Comparison of ENCODE assay signal across 8 cellular contexts in the genomic region with DNA sequence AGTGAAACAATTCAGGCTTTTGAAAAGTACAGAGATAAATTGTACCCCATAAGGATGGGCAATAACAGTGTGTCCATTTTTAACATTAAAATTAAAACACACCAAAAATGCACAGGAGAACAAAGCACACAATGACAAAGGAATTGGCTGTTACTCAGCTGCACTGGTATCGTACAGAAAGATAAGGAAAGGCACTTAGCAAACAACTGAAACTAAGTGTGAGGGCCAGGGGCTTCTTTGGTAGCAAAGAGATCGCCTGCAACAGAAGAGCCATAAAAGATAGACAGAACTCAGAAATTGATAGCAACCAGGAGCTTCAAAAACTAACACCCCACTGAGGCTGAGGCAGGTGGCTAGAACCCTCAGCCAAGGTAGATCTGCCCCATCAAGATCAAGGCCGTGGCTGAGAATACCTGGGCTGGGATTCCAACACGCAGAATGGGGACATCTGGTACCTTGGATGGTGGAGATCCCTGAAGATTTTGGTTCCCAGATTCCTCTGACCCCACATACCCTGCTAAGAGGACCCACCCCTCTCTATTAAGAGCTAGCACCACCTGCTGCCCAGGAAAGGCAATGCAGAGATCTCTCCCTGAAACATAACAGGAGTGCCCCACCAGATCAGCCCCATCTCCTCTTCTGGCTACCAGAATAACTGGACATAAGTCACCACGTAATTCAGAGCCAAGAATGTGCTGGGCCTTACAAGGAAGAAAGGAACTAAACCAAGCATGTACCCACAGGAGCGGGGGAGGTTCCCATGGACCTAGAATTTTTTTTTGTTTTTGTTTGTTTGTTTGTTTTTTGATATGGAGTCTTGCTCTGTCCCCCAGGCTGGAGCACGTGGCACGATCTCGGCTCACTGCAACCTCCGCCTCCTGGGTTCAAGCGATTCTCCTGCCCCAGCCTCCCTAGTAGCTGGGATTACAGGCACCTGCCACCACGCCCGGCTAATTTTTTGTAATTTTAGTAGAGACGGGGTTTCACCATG. TPM values are rescaled to one million over a fixed set of nuclear protein-coding genes. Genes with fewer than 3 reads are reported as not detected.
DNase-seq lines count a peak whose midpoint lies in the region; ATAC-seq and TF ChIP-seq lines count a peak whose summit lies in the region.

No MANE protein-coding gene starts in this region.

- POLR2A ChIA-PET in PC-3 (lab: Charles Lee; ENCODE audit: unreplicated experiment) = interaction anchor here (0.5 kb wide), 3 partner anchors 21 to 300 kb away, joined by 3 to 13 read pairs (median 3); a partner anchor contains a TSS

- H3K4ac ChIP-seq in H9 (ENCODE audit: low read depth, low read length) = no peak overlapping the region

- WGBS in H9 (ENCODE audit: extremely low coverage, insufficient read length, low lambda C conversion rate) = no CpG with 5 or more reads among the region's 14 CpGs
- 72% methylated on average over 14 of the region's 14 CpGs for WGBS in hepatocyte (ENCODE audit: low lambda C conversion rate, missing lambda C conversion rate)

- H4K20me1 ChIP-seq in H9 (ENCODE audit: control insufficient read depth, insufficient read depth, insufficient read length) = no peaks in the 10 kb centered on the region
- H4K20me1 ChIP-seq in PC-3 (ENCODE audit: low read length) = no peaks in the 10 kb centered on the region
- no peaks in the 10 kb centered on the region for H4K20me1 ChIP-seq in hepatocyte (ENCODE audit: insufficient read depth, poor library complexity, severe bottlenecking)

- H3K27ac Mint-ChIP-seq in CD14-positive monocyte (peak overlapping the region; percentile 95 to 99 (median 99)), H9 (no peak overlapping the region; a peak in 1 of 7 replicates)

- H3K79me2 ChIP-seq in H9 (ENCODE audit: insufficient read depth, low read length) (no peaks in the 10 kb centered on the region), PC-3 (ENCODE audit: low read length) (no peaks in the 10 kb centered on the region), hepatocyte (no peaks in the 10 kb centered on the region)

- H3K9me3 Mint-ChIP-seq in CD14-positive monocyte (no peaks in the 10 kb centered on the region), H9 (no peaks in the 10 kb centered on the region; a peak in 1 of 5 replicates)

- H4K8ac ChIP-seq in H9 (replicated peaks; ENCODE audit: insufficient read length, low read depth, low read length) = no peak overlapping the region

- H2AFZ ChIP-seq in H9 (ENCODE audit: low read length) (no peak overlapping the region), PC-3 (ENCODE audit: low read length) (no peak overlapping the region), hepatocyte (no peak overlapping the region)

- no peak overlapping the region for H2BK5ac ChIP-seq in H9 (ENCODE audit: insufficient read length, low read length)

- H3K9me2 ChIP-seq in PC-3 (replicated peaks; ENCODE audit: low read length) (no peaks in the 10 kb centered on the region), hepatocyte (replicated peaks; ENCODE audit: insufficient read depth) (no peaks in the 10 kb centered on the region)

- TF ChIP-seq CTCF in CD14-positive monocyte (IDR thresholded peaks at IDR 0.05) (peak; percentile 80), H9 (conservative IDR thresholded peaks at IDR 0.05) (peak; percentile 74), PC-3 (conservative IDR thresholded peaks at IDR 0.05; ENCODE audit: low read depth, low read length) (peak; percentile 85), hepatocyte (IDR thresholded peaks at IDR 0.05; ENCODE audit: poor library complexity) (peak; percentile 55)

- H3K36me3 ChIP-seq in PC-3 (ENCODE audit: low read depth, low read length) = no peaks in the 10 kb centered on the region
- no peaks in the 10 kb centered on the region for H3K36me3 ChIP-seq in hepatocyte (replicated peaks; ENCODE audit: insufficient read depth, low read depth)

- DNase-seq in CD14-positive monocyte (ENCODE audit: low spot score) (no peak), H9 (peak; percentile 78), PC-3 (peak; percentile 74), hepatocyte (ENCODE audit: low spot score) (peak; percentile 55), cerebellar nuclear complex (lab: John Stamatoyannopoulos, UW) (no peak)
- peak; percentile 82 for DNase-seq in activated effector memory CD4-positive, alpha-beta T cell treated with anti-CD3 and anti-CD28 coated beads, Interleukin-2, amount 50 U/mL, for 16 hours
- DNase-seq in stimulated activated CD8-positive, alpha-beta memory T cell treated with anti-CD3 and anti-CD28 coated beads, Interleukin-4, amount 100 ng/mL, for 48 hours = peak; percentile 72
- DNase-seq in NK-92 treated with Interleukin-12 subunit alpha and Interleukin-12 subunit beta, amount 100 ng/mL, for 24 hours (lab: John Stamatoyannopoulos, UW) = no peak

- H3K4me1 Mint-ChIP-seq in CD14-positive monocyte (peaks cover 80% of the 10 kb centered on the region), H9 (peaks cover 40% of the 10 kb centered on the region in 2 experiments)

- H3K23me2 ChIP-seq in H9 (ENCODE audit: insufficient read length, low read depth, low read length, poor library complexity, severe bottlenecking) = peaks cover 7% of the 10 kb centered on the region

- H4K91ac ChIP-seq in H9 (ENCODE audit: insufficient read length, low read depth, low read length) = no peak overlapping the region

- H3K27me3 Mint-ChIP-seq in CD14-positive monocyte (ENCODE audit: low read depth in 3 of 3) (peaks cover 0 to 2% (median 0%) of the 10 kb centered on the region in 3 donors), H9 (ENCODE audit: low read depth) (no peaks in the 10 kb centered on the region; the same call in 1 of the 2 replicates)

- H3K56ac ChIP-seq in H9 (ENCODE audit: insufficient read length, low read depth, low read length) = no peak overlapping the region

- no peak overlapping the region for H3T11ph ChIP-seq in H9 (ENCODE audit: low read length)

- ATAC-seq in PC-3 = peak; percentile 55; the same call in 1 of the 2 replicates

- no peaks in the 10 kb centered on the region for H3K9me3 ChIP-seq in H9 (ENCODE audit: control insufficient read depth, low read depth, low read length)
- H3K9me3 ChIP-seq in PC-3 (ENCODE audit: low read length) = no peaks in the 10 kb centered on the region
- no peaks in the 10 kb centered on the region for H3K9me3 ChIP-seq in hepatocyte (ENCODE audit: low read depth)

- H3K4me3 ChIP-seq in PC-3 (ENCODE audit: low read length) = no peak overlapping the region
- no peak overlapping the region for H3K4me3 ChIP-seq in hepatocyte

- no peak overlapping the region for H3K18ac ChIP-seq in H9 (ENCODE audit: insufficient read length, low read depth, low read length)

- H2BK20ac ChIP-seq in H9 (ENCODE audit: low read depth, low read length, poor library complexity, severe bottlenecking) = no peak overlapping the region

- H3K4me2 ChIP-seq in H9 (ENCODE audit: insufficient read depth, insufficient read length, low read length) (no peak overlapping the region), PC-3 (ENCODE audit: low read length) (no peak overlapping the region), hepatocyte (no peak overlapping the region)

- H3K4me1 ChIP-seq in H9 (ENCODE audit: insufficient read depth, low read length) = peaks cover 16% of the 10 kb centered on the region; the same call in 1 of the 2 replicates
- H3K4me1 ChIP-seq in PC-3 (ENCODE audit: insufficient read depth, low read length) = no peaks in the 10 kb centered on the region
- peaks cover 14% of the 10 kb centered on the region for H3K4me1 ChIP-seq in hepatocyte (ENCODE audit: insufficient read depth)

- H3K27me3 ChIP-seq in H9 (ENCODE audit: insufficient read depth, low read length) = no peaks in the 10 kb centered on the region
- H3K27me3 ChIP-seq in PC-3 (ENCODE audit: low read length) = no peaks in the 10 kb centered on the region
- no peaks in the 10 kb centered on the region for H3K27me3 ChIP-seq in hepatocyte

- no peak overlapping the region for H2BK15ac ChIP-seq in H9 (ENCODE audit: low read depth, low read length)

- H3K4me3 Mint-ChIP-seq in CD14-positive monocyte = peak overlapping the region; percentile 27 to 28
- no peak overlapping the region for H3K4me3 Mint-ChIP-seq in H9

- H3K27ac ChIP-seq in H9 (ENCODE audit: insufficient read length, low read depth, low read length) (no peak overlapping the region), PC-3 (ENCODE audit: low read length) (no peak overlapping the region), hepatocyte (peak overlapping the region; percentile 13)

- H2BK120ac ChIP-seq in H9 (ENCODE audit: low read depth, low read length, poor library complexity, severe bottlenecking) = no peak overlapping the region

- peaks cover 12 to 16% of the 10 kb centered on the region in 2 donors for H3K36me3 Mint-ChIP-seq in CD14-positive monocyte
- peaks cover 0 to 3% (median 2%) of the 10 kb centered on the region in 3 experiments; a peak in 2 of 7 replicates for H3K36me3 Mint-ChIP-seq in H9 (ENCODE audit: insufficient read depth in 1 of 3, low read depth in 3 of 3)

- H3K23ac ChIP-seq in H9 (ENCODE audit: insufficient read length, low read depth, low read length) = no peak overlapping the region

- H3K14ac ChIP-seq in H9 (ENCODE audit: insufficient read depth, low read length) = no peak overlapping the region

- no peaks in the 10 kb centered on the region for H3F3A ChIP-seq in PC-3 (ENCODE audit: low read length, unreplicated experiment)

- H2AK5ac ChIP-seq in H9 (ENCODE audit: insufficient read length, low read length) = no peak overlapping the region

- H4K5ac ChIP-seq in H9 (ENCODE audit: insufficient read length, low read depth, low read length) = no peak overlapping the region

- CTCF ChIA-PET in PC-3 (lab: Charles Lee) = interaction anchor here (0.5 to 0.7 kb wide), 4 partner anchors 14 to 101 kb away, joined by 3 to 6 read pairs (median 3); no protein-coding TSS in a partner anchor

- no TSS peak for BruUV-seq in PC-3 (replicated peaks; lab: Mats Ljungman, UMichigan)

- H2BK12ac ChIP-seq in H9 (ENCODE audit: insufficient read length, low read depth, low read length) = no peak overlapping the region

- no peaks in the 10 kb centered on the region for H3K79me1 ChIP-seq in H9 (ENCODE audit: insufficient read depth, low read depth, low read length, poor library complexity, severe bottlenecking)

- intact Hi-C loops in CD14-positive monocyte (cut with micrococcal nuclease) = loop anchor here (2.0 to 10.0 kb wide), 3 partner anchors 15 to 201 kb away; no protein-coding TSS in a partner anchor
- intact Hi-C loops in PC-3 (cut with micrococcal nuclease) = no loop called here

- H3K9ac ChIP-seq in H9 (ENCODE audit: extremely low read depth, insufficient read length, low read length) (no peak overlapping the region), PC-3 (ENCODE audit: low read length) (no peak overlapping the region)

RNA-seq across cellular contexts. Expression of a gene that starts 16.2 kb away (rescaled TPM):
- 100 to 1,000 TPM in 1 of 2 donors, 10 to 100 TPM in 1; 87.2 to 110 TPM for polyA plus RNA-seq in CD14-positive monocyte
- 47.6 and 48.1 TPM in 2 replicates for total RNA-seq in H9 (2021)
- 13.8 and 29.5 TPM in 2 replicates for total RNA-seq in PC-3 (2014; rRNA removed)
- total RNA-seq in hepatocyte = 12.1 and 23.7 TPM in 2 replicates
- 33.0 and 38.2 TPM in 2 replicates for polyA plus RNA-seq in hepatocyte

Comparison
In these comparisons a context has a peak if more than half of its experiments do, and no peak if none do; other contexts are left out.
1. DNase-seq: peak in H9 (single experiment), PC-3 (single experiment), activated effector memory CD4-positive, alpha-beta T cell treated with anti-CD3 and anti-CD28 coated beads, Interleukin-2, amount 50 U/mL, for 16 hours (single experiment), hepatocyte (single experiment) and stimulated activated CD8-positive, alpha-beta memory T cell treated with anti-CD3 and anti-CD28 coated beads, Interleukin-4, amount 100 ng/mL, for 48 hours (single experiment); none in CD14-positive monocyte (single experiment), NK-92 treated with Interleukin-12 subunit alpha and Interleukin-12 subunit beta, amount 100 ng/mL, for 24 hours (single experiment) and cerebellar nuclear complex (0 of 2).
2. H3K27ac Mint-ChIP-seq: peak in CD14-positive monocyte (7 of 7); none in H9 (0 of 3).
3. H3K4me3 Mint-ChIP-seq: peak in CD14-positive monocyte (2 of 2); none in H9 (0 of 2).
4. Peak in every context shown above with its lines, with median percentiles within 50 percentile points of each other: CTCF ChIP-seq.